Comparison of ENCODE assay signal across 8 cellular contexts in genomic region chr5:69368458-69369368, GRCh38. TPM values are rescaled to one million over a fixed set of nuclear protein-coding genes. Genes with fewer than 3 reads are reported as not detected.
DNase-seq lines count a peak whose midpoint lies in the region; ATAC-seq, FAIRE-seq and TF ChIP-seq lines count a peak whose summit lies in the region.

No MANE protein-coding gene starts in this region.

- H3K9me3 ChIP-seq in HAP-1 = no peaks in the 10 kb centered on the region
- no peaks in the 10 kb centered on the region for H3K9me3 ChIP-seq in OCI-LY7 (ENCODE audit: low read length)
- no peaks in the 10 kb centered on the region for H3K9me3 ChIP-seq in K562 (replicated peaks; ENCODE audit: control insufficient read depth, insufficient read depth, low read depth, low read length)

- H3K4me2 ChIP-seq in OCI-LY7 (ENCODE audit: low read length) (peak overlapping the region; percentile 90), K562 (ENCODE audit: insufficient read depth, low read length) (peak overlapping the region; percentile 96)

- in situ Hi-C loops in HAP-1 (cut with MboI; ENCODE audit: low sequenced_read_pairs) (no loop called here), K562 (cut with MboI) (no loop called here)

- TF ChIP-seq POLR2A in K562 (conservative IDR thresholded peaks at IDR 0.05) = no peak

- DNase-seq in Calu3 = peak; percentile 5
- DNase-seq in HAP-1 (ENCODE audit: low spot score in 2 of 2) = peak; percentile 17 to 34
- DNase-seq in OCI-LY7 (ENCODE audit: low spot score) = peak; percentile 45
- peak; percentile 38 to 83 (median 51) for DNase-seq in K562 (ENCODE audit: extremely low read depth in 1 of 4, low spot score in 3 of 4)
- peak; percentile 10 for DNase-seq in iPS-NIHi11 (ENCODE audit: low spot score)
- peak; percentile 39 for DNase-seq in stimulated activated CD4-positive, alpha-beta T cell treated with anti-CD3 and anti-CD28 coated beads, Interleukin-4, amount 100 ng/mL, for 24 hours
- DNase-seq in OCI-M2 (lab: John Stamatoyannopoulos, UW; ENCODE audit: unreplicated experiment) = no peak

- TF ChIP-seq CTCF in Calu3 (IDR thresholded peaks at IDR 0.05; ENCODE audit: unreplicated experiment) = no peak
- TF ChIP-seq CTCF in OCI-LY7 (conservative IDR thresholded peaks at IDR 0.05; ENCODE audit: low read length) = no peak
- TF ChIP-seq CTCF in K562 (IDR thresholded peaks at IDR 0.05 in 2 of 3, conservative IDR thresholded peaks at IDR 0.05 in 1 of 3; ENCODE audit: insufficient read depth in 2 of 3, low read depth in 1 of 3, low read length in 3 of 3) = no peak

- no peaks in the 10 kb centered on the region for H3K9me3 Mint-ChIP-seq in Calu3 (ENCODE audit: low read depth, unreplicated experiment)

- peak overlapping the region; percentile 84 for H3K4me3 Mint-ChIP-seq in Calu3 (ENCODE audit: low read depth, unreplicated experiment)

- peaks cover 68% of the 10 kb centered on the region for H3K36me3 Mint-ChIP-seq in Calu3 (ENCODE audit: insufficient read depth, unreplicated experiment)

- peaks cover 12% of the 10 kb centered on the region for H3K4me1 ChIP-seq in HAP-1
- H3K4me1 ChIP-seq in OCI-LY7 (ENCODE audit: insufficient read depth, low read length, poor library complexity, severe bottlenecking) = peaks cover 50% of the 10 kb centered on the region
- H3K4me1 ChIP-seq in K562 (replicated peaks in 1 of 2; ENCODE audit: control insufficient read depth in 2 of 2, insufficient read depth in 2 of 2, low read length in 2 of 2) = peaks cover 0 to 6% of the 10 kb centered on the region in 2 experiments; a peak in 4 of 5 replicates

- H3K27me3 ChIP-seq in HAP-1 (ENCODE audit: low read depth) = no peaks in the 10 kb centered on the region
- no peaks in the 10 kb centered on the region for H3K27me3 ChIP-seq in K562 (ENCODE audit: control insufficient read depth in 2 of 2, insufficient read depth in 2 of 2, low read length in 2 of 2)

- H2AFZ ChIP-seq in OCI-LY7 (ENCODE audit: low read length) = peak overlapping the region; percentile 43; the same call in 1 of the 2 replicates
- H2AFZ ChIP-seq in K562 (ENCODE audit: low read depth, low read length) = peak overlapping the region; percentile 97

- CTCF ChIA-PET in Calu3 (lab: Charles Lee) = no interaction called here
- CTCF ChIA-PET in OCI-LY7 (lab: Charles Lee; ENCODE audit: unreplicated experiment) = no interaction called here
- CTCF ChIA-PET in K562 (lab: Yijun Ruan, JAX; ENCODE audit: low intra/inter-chr PET ratio) = interaction anchor here (1.6 kb wide), 1 partner anchor 275 kb away, joined by 3 read pairs; the partner anchor contains the start of gene SLC30A5

- H4K20me1 ChIP-seq in OCI-LY7 (ENCODE audit: insufficient read depth, low read length) (peaks cover 12% of the 10 kb centered on the region), K562 (replicated peaks; ENCODE audit: control insufficient read depth, insufficient read depth, low read length) (no peaks in the 10 kb centered on the region)

- H3K27me3 Mint-ChIP-seq in Calu3 (ENCODE audit: unreplicated experiment) = no peaks in the 10 kb centered on the region

- intact Hi-C loops in Calu3 (cut with micrococcal nuclease; ENCODE audit: unreplicated experiment) = no loop called here
- intact Hi-C loops in OCI-LY7 (cut with micrococcal nuclease; ENCODE audit: unreplicated experiment) = no loop called here
- intact Hi-C loops in K562 (cut with micrococcal nuclease) = loop anchor here (2.0 kb wide), 2 partner anchors 274 to 326 kb away; partner anchors contain the start of gene SLC30A5

- no peak for TF ChIP-seq RAD21 in K562 (CRISPR knock-in tag; conservative IDR thresholded peaks at IDR 0.05 in 1 of 2, IDR thresholded peaks at IDR 0.05 in 1 of 2)

- peaks cover 27% of the 10 kb centered on the region for H3K36me3 ChIP-seq in HAP-1 (replicated peaks)
- H3K36me3 ChIP-seq in OCI-LY7 (ENCODE audit: insufficient read depth, low read length) = peaks cover 59% of the 10 kb centered on the region
- peaks cover 42% of the 10 kb centered on the region for H3K36me3 ChIP-seq in K562 (ENCODE audit: control insufficient read depth, insufficient read depth, low read length)

- TF ChIP-seq EP300 in K562 (IDR thresholded peaks at IDR 0.05; ENCODE audit: low read length) = peak; percentile 7; the same call in 1 of the 2 replicates

- POLR2A ChIA-PET in OCI-LY7 (lab: Charles Lee) (interaction anchor here (1.4 kb wide), 1 partner anchor 275 kb away, joined by 3 read pairs; the partner anchor contains the start of gene SLC30A5), K562 (lab: Yijun Ruan, JAX) (interaction anchor here (0.8 to 1.1 kb wide), 2 partner anchors 178 to 275 kb away, joined by 3 to 4 read pairs; partner anchors contain the start of gene SLC30A5)

- peak overlapping the region; percentile 88 for H3K27ac ChIP-seq in OCI-LY7 (ENCODE audit: low read depth, low read length, poor library complexity, severe bottlenecking)
- H3K27ac ChIP-seq in K562 (ENCODE audit: extremely low read depth, low read depth, low read length) = peak overlapping the region; percentile 99

- WGBS in K562 (ENCODE audit: insufficient coverage, low coverage, missing lambda C conversion rate) = under 1% methylated on average over 33 of the region's 42 CpGs

- ATAC-seq in K562 (peak; percentile 59), GM18519 (IDR thresholded peaks at IDR 0.05; ENCODE audit: low FRiP score, unreplicated experiment) (no peak)

- FAIRE-seq in K562 (lab: Jason Lieb, UNC) = peak; percentile 57

- no peaks in the 10 kb centered on the region for H3K9me1 ChIP-seq in K562 (ENCODE audit: control insufficient read depth, insufficient read depth, low read length)

- H3K4me3 ChIP-seq in HAP-1 = peak overlapping the region; percentile 89
- H3K4me3 ChIP-seq in OCI-LY7 (ENCODE audit: low read depth, low read length, poor library complexity, severe bottlenecking) = peak overlapping the region; percentile 84
- H3K4me3 ChIP-seq in K562 = peak overlapping the region; percentile 70

- H3K79me2 ChIP-seq in OCI-LY7 (ENCODE audit: insufficient read depth, low read depth, low read length) = peaks cover 93% of the 10 kb centered on the region
- H3K79me2 ChIP-seq in K562 (ENCODE audit: control insufficient read depth, insufficient read depth, low read length) = peaks cover 92% of the 10 kb centered on the region

- H3K4me1 Mint-ChIP-seq in Calu3 (ENCODE audit: low read depth, unreplicated experiment) = peaks cover 16% of the 10 kb centered on the region

- no peaks in the 10 kb centered on the region for H3K9me2 ChIP-seq in OCI-LY7 (ENCODE audit: insufficient read depth, low read length)

- H3K27ac Mint-ChIP-seq in Calu3 (ENCODE audit: unreplicated experiment) = peak overlapping the region; percentile 96

- H3K9ac ChIP-seq in K562 (ENCODE audit: insufficient read depth in 1 of 2, low read depth in 2 of 2, low read length in 2 of 2) = peak overlapping the region; percentile 92 to 97

- BruUV-seq in Calu3 (replicated peaks; lab: Mats Ljungman, UMichigan) = TSS peak; percentile 71
- TSS peak; percentile 69 for BruUV-seq in OCI-LY7 (replicated peaks; lab: Mats Ljungman, UMichigan)
- BruUV-seq in K562 (replicated peaks; lab: Mats Ljungman, UMichigan) = TSS peak; percentile 60

RNA-seq across cellular contexts. Expression of gene AK6, which starts 0.6 kb away (rescaled TPM):
- total RNA-seq in Calu3 (2022) (32.9 and 33.6 TPM in 2 replicates), OCI-LY7 (2022) (85.4 and 85.7 TPM in 2 replicates), K562 (2014; rRNA removed) (84.2 and 107 TPM in 2 replicates), K562 (2014; rRNA removed; fragmentation: Illumina TruSeq; extraction: Trizol) (176 and 197 TPM in 2 replicates), K562 (2015; rRNA removed; fragmentation: Illumina TruSeq; extraction: Trizol) (103 and 110 TPM in 2 replicates), K562 (2021) (84.6 and 93.9 TPM in 2 replicates)
- 54.9 and 91.8 TPM in 2 replicates for total RNA-seq in OCI-LY7 (2014; rRNA removed; shearing (Covaris generic))
- 10.6 and 34.7 TPM in 2 replicates for total RNA-seq in K562 (2011; cell fraction: chromatin; rRNA removed; ENCODE audit: low replicate concordance)
- total RNA-seq in K562 (2011; cell fraction: nucleolus; rRNA removed) = 6.2 and 7.0 TPM in 2 replicates
- total RNA-seq in K562 (2011; cell fraction: nucleoplasm; rRNA removed) = 16.5 and 19.5 TPM in 2 replicates
- polyA plus RNA-seq in K562 (2011; rRNA removed) (95.7 and 151 TPM in 2 replicates), K562 (2014; fragmentation: Illumina TruSeq; extraction: Trizol) (125 and 128 TPM in 2 replicates), K562 (2014; fragmentation: Nextera tagmentation; extraction: Ambion mirVana) (100 to 1,000 TPM; 613 to 669 TPM), K562 (2014; rRNA removed) (143 and 173 TPM in 2 replicates)
- polyA plus RNA-seq in K562 (2011; cell fraction: cytosol; rRNA removed) = 9.2 and 23.2 TPM in 2 replicates
- 11.3 and 23.7 TPM in 2 replicates for polyA plus RNA-seq in K562 (2011; cell fraction: nucleus; rRNA removed)
- 106 and 223 TPM in 2 replicates for polyA plus RNA-seq in K562 (2012)
- polyA minus RNA-seq in K562 (2011; rRNA and poly(A)+ RNA removed) = 93.0 and 94.2 TPM in 2 replicates
- 19.6 and 30.9 TPM in 2 replicates for polyA minus RNA-seq in K562 (2011; cell fraction: cytosol; rRNA and poly(A)+ RNA removed)
- 7.1 and 15.8 TPM in 2 replicates for polyA minus RNA-seq in K562 (2011; cell fraction: nucleus; rRNA and poly(A)+ RNA removed)

RNA-seq across cellular contexts. Expression of gene TAF9, which starts 0.6 kb away (rescaled TPM):
- total RNA-seq in Calu3 (2022) (65.8 and 74.2 TPM in 2 replicates), OCI-LY7 (2022) (101 and 126 TPM in 2 replicates), K562 (2014; rRNA removed) (131 and 134 TPM in 2 replicates), K562 (2014; rRNA removed; fragmentation: Illumina TruSeq; extraction: Trizol) (177 and 197 TPM in 2 replicates), K562 (2015; rRNA removed; fragmentation: Illumina TruSeq; extraction: Trizol) (195 and 207 TPM in 2 replicates), K562 (2021) (119 and 124 TPM in 2 replicates)
- total RNA-seq in OCI-LY7 (2014; rRNA removed; shearing (Covaris generic)) = 113 TPM in 2 replicates
- total RNA-seq in K562 (2011; cell fraction: chromatin; rRNA removed; ENCODE audit: low replicate concordance) = 59.1 and 122 TPM in 2 replicates
- total RNA-seq in K562 (2011; cell fraction: nucleolus; rRNA removed) = 48.5 and 54.9 TPM in 2 replicates
- 94.4 and 156 TPM in 2 replicates for total RNA-seq in K562 (2011; cell fraction: nucleoplasm; rRNA removed)
- polyA plus RNA-seq in K562 (2011; rRNA removed) (248 and 338 TPM in 2 replicates), K562 (2014; fragmentation: Illumina TruSeq; extraction: Trizol) (257 and 310 TPM in 2 replicates), K562 (2014; fragmentation: Nextera tagmentation; extraction: Ambion mirVana) (100 to 1,000 TPM; 519 to 566 TPM), K562 (2014; rRNA removed) (188 and 189 TPM in 2 replicates)
- polyA plus RNA-seq in K562 (2011; cell fraction: cytosol; rRNA removed) = 148 and 207 TPM in 2 replicates
- 74.9 and 128 TPM in 2 replicates for polyA plus RNA-seq in K562 (2011; cell fraction: nucleus; rRNA removed)
- polyA plus RNA-seq in K562 (2012) = 153 and 163 TPM in 2 replicates
- 197 and 219 TPM in 2 replicates for polyA minus RNA-seq in K562 (2011; rRNA and poly(A)+ RNA removed)
- 41.5 and 56.1 TPM in 2 replicates for polyA minus RNA-seq in K562 (2011; cell fraction: cytosol; rRNA and poly(A)+ RNA removed)
- 41.3 and 73.9 TPM in 2 replicates for polyA minus RNA-seq in K562 (2011; cell fraction: nucleus; rRNA and poly(A)+ RNA removed)

RNA-seq across cellular contexts. Expression of gene RAD17, which starts 0.9 kb away (rescaled TPM):
- total RNA-seq in Calu3 (2022) (16.9 and 17.7 TPM in 2 replicates), OCI-LY7 (2022) (79.1 and 96.8 TPM in 2 replicates), K562 (2014; rRNA removed) (21.1 and 36.7 TPM in 2 replicates), K562 (2014; rRNA removed; fragmentation: Illumina TruSeq; extraction: Trizol) (40.1 and 41.9 TPM in 2 replicates), K562 (2015; rRNA removed; fragmentation: Illumina TruSeq; extraction: Trizol) (33.6 and 40.7 TPM in 2 replicates), K562 (2021) (32.9 and 35.2 TPM in 2 replicates)
- 41.6 and 64.1 TPM in 2 replicates for total RNA-seq in OCI-LY7 (2014; rRNA removed; shearing (Covaris generic))
- 56.1 and 66.3 TPM in 2 replicates for total RNA-seq in K562 (2011; cell fraction: chromatin; rRNA removed; ENCODE audit: low replicate concordance)
- total RNA-seq in K562 (2011; cell fraction: nucleolus; rRNA removed) = 61.0 and 79.1 TPM in 2 replicates
- total RNA-seq in K562 (2011; cell fraction: nucleoplasm; rRNA removed) = 59.5 and 63.1 TPM in 2 replicates
- polyA plus RNA-seq in K562 (2011; rRNA removed) (45.2 and 47.2 TPM in 2 replicates), K562 (2014; fragmentation: Illumina TruSeq; extraction: Trizol) (40.9 and 50.1 TPM in 2 replicates), K562 (2014; fragmentation: Nextera tagmentation; extraction: Ambion mirVana) (10 to 100 TPM; 25.6 to 44.4 TPM), K562 (2014; rRNA removed) (35.6 and 39.0 TPM in 2 replicates)
- polyA plus RNA-seq in K562 (2011; cell fraction: cytosol; rRNA removed) = 15.7 and 17.9 TPM in 2 replicates
- 44.1 and 52.9 TPM in 2 replicates for polyA plus RNA-seq in K562 (2011; cell fraction: nucleus; rRNA removed)
- polyA plus RNA-seq in K562 (2012) = 20.4 and 31.9 TPM in 2 replicates
- polyA minus RNA-seq in K562 (2011; rRNA and poly(A)+ RNA removed) = 35.0 and 43.2 TPM in 2 replicates
- 13.5 and 18.0 TPM in 2 replicates for polyA minus RNA-seq in K562 (2011; cell fraction: cytosol; rRNA and poly(A)+ RNA removed)
- 45.4 and 55.8 TPM in 2 replicates for polyA minus RNA-seq in K562 (2011; cell fraction: nucleus; rRNA and poly(A)+ RNA removed)

RNA-seq across cellular contexts. Expression of gene CCDC125, which starts 36.1 kb away (rescaled TPM):
- total RNA-seq in Calu3 (2022) = 12.4 and 13.4 TPM in 2 replicates
- total RNA-seq in OCI-LY7 (2014; rRNA removed; shearing (Covaris generic)) = 3.8 and 4.8 TPM in 2 replicates
- total RNA-seq in OCI-LY7 (2022) = 8.5 and 10.0 TPM in 2 replicates
- 15.2 and 32.9 TPM in 2 replicates for total RNA-seq in K562 (2011; cell fraction: chromatin; rRNA removed; ENCODE audit: low replicate concordance)
- total RNA-seq in K562 (2011; cell fraction: nucleolus; rRNA removed) = 7.9 and 8.3 TPM in 2 replicates
- 13.6 and 23.6 TPM in 2 replicates for total RNA-seq in K562 (2011; cell fraction: nucleoplasm; rRNA removed)
- 3.1 and 4.7 TPM in 2 replicates for total RNA-seq in K562 (2014; rRNA removed)
- 11.8 and 13.8 TPM in 2 replicates for total RNA-seq in K562 (2014; rRNA removed; fragmentation: Illumina TruSeq; extraction: Trizol)
- total RNA-seq in K562 (2015; rRNA removed; fragmentation: Illumina TruSeq; extraction: Trizol) = 8.6 and 9.8 TPM in 2 replicates
- 7.0 and 7.8 TPM in 2 replicates for total RNA-seq in K562 (2021)
- 7.0 and 9.2 TPM in 2 replicates for polyA plus RNA-seq in K562 (2011; rRNA removed)
- 1.6 and 2.6 TPM in 2 replicates for polyA plus RNA-seq in K562 (2011; cell fraction: cytosol; rRNA removed)
- polyA plus RNA-seq in K562 (2011; cell fraction: nucleus; rRNA removed) = 4.3 and 6.1 TPM in 2 replicates
- 6.6 and 8.3 TPM in 2 replicates for polyA plus RNA-seq in K562 (2012)
- polyA plus RNA-seq in K562 (2014; fragmentation: Illumina TruSeq; extraction: Trizol) = 7.8 and 9.3 TPM in 2 replicates
- polyA plus RNA-seq in K562 (2014; fragmentation: Nextera tagmentation; extraction: Ambion mirVana) = 1 to 10 TPM; 6.6 to 6.9 TPM
- polyA plus RNA-seq in K562 (2014; rRNA removed) = 5.9 and 6.3 TPM in 2 replicates
- polyA minus RNA-seq in K562 (2011; rRNA and poly(A)+ RNA removed) = 13.6 and 16.0 TPM in 2 replicates
- polyA minus RNA-seq in K562 (2011; cell fraction: cytosol; rRNA and poly(A)+ RNA removed) = 4.2 and 6.6 TPM in 2 replicates
- 3.1 and 6.0 TPM in 2 replicates for polyA minus RNA-seq in K562 (2011; cell fraction: nucleus; rRNA and poly(A)+ RNA removed)

RNA-seq across cellular contexts. Expression of gene MARVELD2, which starts 46.2 kb away (rescaled TPM):
- 40.9 and 46.0 TPM in 2 replicates for total RNA-seq in Calu3 (2022)
- total RNA-seq in OCI-LY7 (2014; rRNA removed; shearing (Covaris generic)) = 0.57 and 0.82 TPM in 2 replicates
- 1.2 and 2.0 TPM in 2 replicates for total RNA-seq in OCI-LY7 (2022)
- 0.72 and 0.79 TPM in 2 replicates for total RNA-seq in K562 (2011; cell fraction: chromatin; rRNA removed; ENCODE audit: low replicate concordance)
- 0.33 and 0.92 TPM in 2 replicates for total RNA-seq in K562 (2011; cell fraction: nucleolus; rRNA removed)
- 0.69 and 0.95 TPM in 2 replicates for total RNA-seq in K562 (2011; cell fraction: nucleoplasm; rRNA removed)
- total RNA-seq in K562 (2014; rRNA removed) = 0.08 TPM in 1 of 2 replicates, not detected in the other
- total RNA-seq in K562 (2014; rRNA removed; fragmentation: Illumina TruSeq; extraction: Trizol) = 0.04 and 0.13 TPM in 2 replicates
- 0.29 and 0.30 TPM in 2 replicates for total RNA-seq in K562 (2015; rRNA removed; fragmentation: Illumina TruSeq; extraction: Trizol)
- 0.09 and 0.13 TPM in 2 replicates for total RNA-seq in K562 (2021)
- 0.05 and 0.21 TPM in 2 replicates for polyA plus RNA-seq in K562 (2011; rRNA removed)
- polyA plus RNA-seq in K562 (2011; cell fraction: cytosol; rRNA removed) = 0.07 TPM in 1 of 2 replicates, not detected in the other
- polyA plus RNA-seq in K562 (2011; cell fraction: nucleus; rRNA removed) = 0.20 and 0.34 TPM in 2 replicates
- 0.03 and 0.08 TPM in 2 replicates for polyA plus RNA-seq in K562 (2012)
- polyA plus RNA-seq in K562 (2014; fragmentation: Illumina TruSeq; extraction: Trizol) = 0.03 TPM in 2 replicates
- polyA plus RNA-seq in K562 (2014; fragmentation: Nextera tagmentation; extraction: Ambion mirVana) = under 1 TPM in 1 of 2 experiments, not detected in 1; 0.03 TPM
- 0.07 TPM in 1 of 2 replicates, not detected in the other for polyA plus RNA-seq in K562 (2014; rRNA removed)
- polyA minus RNA-seq in K562 (2011; rRNA and poly(A)+ RNA removed) = 0.25 and 0.54 TPM in 2 replicates
- polyA minus RNA-seq in K562 (2011; cell fraction: cytosol; rRNA and poly(A)+ RNA removed) = not detected in 2 replicates
- 0.40 and 0.56 TPM in 2 replicates for polyA minus RNA-seq in K562 (2011; cell fraction: nucleus; rRNA and poly(A)+ RNA removed)
